ENCODE assay signal across 25 cellular contexts in the genomic region with DNA sequence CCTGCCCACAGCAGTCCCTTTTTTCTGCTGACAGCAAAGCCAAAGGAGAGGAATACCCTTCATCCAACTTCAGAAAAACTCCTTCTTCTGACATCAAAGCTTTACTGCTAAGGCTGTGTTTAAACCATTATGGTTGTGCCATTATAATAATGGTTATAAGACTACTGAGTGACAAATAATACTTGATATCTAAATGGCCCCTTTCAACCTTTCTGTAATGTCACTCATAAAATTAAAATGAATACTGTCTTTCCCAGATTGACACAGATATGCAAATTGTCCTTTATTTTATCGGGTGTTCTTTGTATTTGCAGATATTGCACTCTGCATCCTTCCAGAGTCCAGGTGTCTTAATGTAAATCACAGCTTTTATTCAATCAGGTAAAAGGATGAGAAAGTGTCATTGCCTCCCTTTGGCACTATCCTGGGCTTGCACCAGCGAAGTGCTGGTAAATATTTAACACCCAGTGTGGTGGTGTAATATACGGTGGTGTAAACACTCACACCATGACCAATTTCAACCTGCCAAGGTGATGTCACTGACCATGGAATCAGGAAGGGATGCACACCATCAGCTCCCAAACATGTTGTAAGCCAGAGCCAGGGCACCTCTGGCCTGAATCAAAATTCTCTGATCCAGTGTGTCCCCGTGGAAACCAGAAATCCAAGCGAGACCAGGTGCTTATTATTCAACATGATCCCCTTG.
"Had no signal": no experiment of that assay in that cellular context is flagged by ENCODE, and none has a peak within 500 bp of the region (broad histone marks: within the 10 kb centered on the region; RNA-seq: fewer than 3 reads in every experiment).

No MANE protein-coding gene starts in this region.

- ATAC-seq: activated naive CD4-positive, alpha-beta T cell treated with anti-CD3 and anti-CD28 coated beads, Interleukin-2, amount 50 U/mL, for 72 hours; activated naive CD8-positive, alpha-beta T cell treated with anti-CD3 and anti-CD28 coated beads, Interleukin-2, amount 50 U/mL, for 24 hours; activated T-cell treated with anti-CD3 and anti-CD28 coated beads, Interleukin-2, amount 50 U/mL, for 4 hours; T-cell had no signal

- DNase-seq: activated CD4-positive, alpha-beta memory T cell treated with anti-CD3 and anti-CD28 coated beads for 36 hours; activated CD4-positive, alpha-beta T cell treated with anti-CD3 and anti-CD28 coated beads, Interleukin-2, amount 10 ng/mL, durations not matched to agents 7 days and 5 days; activated CD4-positive, CD25-positive, alpha-beta regulatory T cell; activated CD8-positive, alpha-beta memory T cell treated with anti-CD3 and anti-CD28 coated beads for 24 hours; activated effector memory CD4-positive, alpha-beta T cell treated with anti-CD3 and anti-CD28 coated beads, Interleukin-2, amount 50 U/mL, for 16 hours; activated naive CD4-positive, alpha-beta T cell treated with Interleukin-2 at 50 U/mL for 16 hours; activated naive CD8-positive, alpha-beta T cell treated with anti-CD3 and anti-CD28 coated beads, Interleukin-2, amount 50 U/mL, for 24 hours; activated T-cell treated with anti-CD3 and anti-CD28 coated beads, Interleukin-2, amount 50 U/mL, for 4 hours; amniotic stem cell; Karpas-422; NCI-H146; NCI-H187 treated with DMSO at 0.1 percent for 48 hours; NCI-H2081 treated with DMSO at 0.1 percent for 48 hours; NCI-H2227 treated with DMSO at 0.1 percent for 48 hours; NCI-H446 treated with DMSO at 0.1 percent for 48 hours; NCI-H524 treated with DMSO at 0.1 percent for 48 hours; NCI-H748 treated with DMSO at 0.1 percent for 48 hours; NK-92 treated with Interleukin-12 subunit alpha and Interleukin-12 subunit beta, amount 100 ng/mL, for 24 hours; OCI-M1; Peyer's patch; SHP77 treated with DMSO at 0.1 percent for 48 hours; T-cell; T-helper 2 cell; T1000 had no signal
